4 cellular contexts compared by ENCODE assay signal in genomic region chr3:39760325-39760724, GRCh38.
A peak's percentile ranks its signal among the peaks of the same experiment; 100 is the strongest.
TF ChIP-seq lines count a peak whose summit lies in the region.

No MANE protein-coding gene starts in this region.

TF ChIP-seq in HepG2, 621 proteins besides CTCF, POLR2A, EP300 and RAD21:
- peak; percentile 69 for TF ChIP-seq MAFF (IDR thresholded peaks at IDR 0.05; ENCODE audit: low read depth, low read length)
- TF ChIP-seq MAFK (conservative IDR thresholded peaks at IDR 0.05 in 1 of 2, IDR thresholded peaks at IDR 0.05 in 1 of 2; ENCODE audit: low read length in 2 of 2): peak; percentile 28 to 68; a peak in 3 of 4 replicates
- TF ChIP-seq CBX5 (CRISPR knock-in tag; IDR thresholded peaks at IDR 0.05; ENCODE audit: borderline replicate concordance): no peak
TF ChIP-seq in HepG2: peak in this region for 2.

TF ChIP-seq in A549, 52 proteins besides CTCF, POLR2A, EP300 and RAD21:
- peak; percentile 61 for TF ChIP-seq MAFK (IDR thresholded peaks at IDR 0.05; ENCODE audit: partially characterized antibody)
- TF ChIP-seq MYC (IDR thresholded peaks at IDR 0.05; ENCODE audit: borderline replicate concordance, low read length): no peak
- TF ChIP-seq, protein P1, sequence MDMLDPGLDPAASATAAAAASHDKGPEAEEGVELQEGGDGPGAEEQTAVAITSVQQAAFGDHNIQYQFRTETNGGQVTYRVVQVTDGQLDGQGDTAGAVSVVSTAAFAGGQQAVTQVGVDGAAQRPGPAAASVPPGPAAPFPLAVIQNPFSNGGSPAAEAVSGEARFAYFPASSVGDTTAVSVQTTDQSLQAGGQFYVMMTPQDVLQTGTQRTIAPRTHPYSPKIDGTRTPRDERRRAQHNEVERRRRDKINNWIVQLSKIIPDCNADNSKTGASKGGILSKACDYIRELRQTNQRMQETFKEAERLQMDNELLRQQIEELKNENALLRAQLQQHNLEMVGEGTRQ (IDR thresholded peaks at IDR 0.05): no peak
- TF ChIP-seq JUNB (IDR thresholded peaks at IDR 0.05): no peak
- TF ChIP-seq REST (IDR thresholded peaks at IDR 0.05): no peak
- no peak for TF ChIP-seq JUN (IDR thresholded peaks at IDR 0.05)

TF ChIP-seq in IMR-90, 13 proteins besides CTCF, POLR2A, EP300 and RAD21:
- TF ChIP-seq MAZ (IDR thresholded peaks at IDR 0.05; ENCODE audit: borderline replicate concordance, low read depth, low read length) (no peak), MAFK (IDR thresholded peaks at IDR 0.05; ENCODE audit: low read depth, low read length) (peak; percentile 49; the same call in 1 of the 2 replicates)

TF ChIP-seq in K562, 482 proteins besides CTCF, POLR2A, EP300 and RAD21:
- TF ChIP-seq ZNF316 (IDR thresholded peaks at IDR 0.05) (0 out of 2 replicates have a peak, but pooled peaks have one; percentile 31), ZNF764 (CRISPR knock-in tag; IDR thresholded peaks at IDR 0.05; ENCODE audit: low read depth) (no peak), ZSCAN32 (CRISPR knock-in tag; IDR thresholded peaks at IDR 0.05) (no peak), ZNF436 (CRISPR knock-in tag; IDR thresholded peaks at IDR 0.05) (no peak), PURB (CRISPR knock-in tag; IDR thresholded peaks at IDR 0.05; ENCODE audit: low read depth) (no peak)
- TF ChIP-seq, protein P2, sequence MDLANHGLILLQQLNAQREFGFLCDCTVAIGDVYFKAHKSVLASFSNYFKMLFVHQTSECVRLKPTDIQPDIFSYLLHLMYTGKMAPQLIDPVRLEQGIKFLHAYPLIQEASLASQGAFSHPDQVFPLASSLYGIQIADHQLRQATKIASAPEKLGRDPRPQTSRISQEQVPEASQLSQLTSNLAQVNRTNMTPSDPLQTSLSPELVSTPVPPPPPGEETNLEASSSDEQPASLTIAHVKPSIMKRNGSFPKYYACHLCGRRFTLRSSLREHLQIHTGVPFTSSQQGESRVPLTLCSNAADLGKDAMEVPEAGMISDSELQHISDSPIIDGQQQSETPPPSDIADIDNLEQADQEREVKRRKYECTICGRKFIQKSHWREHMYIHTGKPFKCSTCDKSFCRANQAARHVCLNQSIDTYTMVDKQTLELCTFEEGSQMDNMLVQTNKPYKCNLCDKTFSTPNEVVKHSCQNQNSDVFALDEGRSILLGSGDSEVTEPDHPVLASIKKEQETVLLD (IDR thresholded peaks at IDR 0.05): no peak
